ENCODE assay signal across 4 cellular contexts in the genomic region with DNA sequence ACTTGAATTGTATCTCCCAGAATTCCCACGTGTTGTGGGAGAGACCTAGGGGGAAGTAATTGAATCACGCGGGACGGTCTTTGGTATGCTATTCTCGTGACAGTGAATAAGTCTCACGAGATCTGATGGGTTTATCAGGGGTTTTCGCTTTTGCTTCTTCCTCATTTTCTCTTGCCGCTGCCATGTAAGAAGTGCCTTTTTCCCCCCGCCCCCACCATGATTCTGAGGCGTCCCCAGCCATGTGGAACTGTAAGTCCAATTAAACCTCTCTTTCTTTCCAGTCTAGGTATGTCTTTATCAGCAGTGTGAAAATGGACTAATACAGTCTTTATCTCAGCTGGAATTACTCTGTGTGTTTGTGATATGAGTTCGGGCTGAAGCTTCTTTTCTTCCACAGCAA.
DNase-seq lines count a peak whose midpoint lies in the region; ATAC-seq, FAIRE-seq and TF ChIP-seq lines count a peak whose summit lies in the region.
"Not testable (repeated sequence)": the region's sequence is repeated elsewhere in the genome, so short reads cannot be mapped to it uniquely, and the experiment has no call there.

No MANE protein-coding gene starts in this region.

- H3K4me3 ChIP-seq in CD8-positive, alpha-beta T cell (ENCODE audit: low read depth, low read length); Caco-2 (ENCODE audit: low read depth, low read length); K562: not testable (repeated sequence)

- not testable (repeated sequence) for H3K27ac ChIP-seq in CD8-positive, alpha-beta T cell (ENCODE audit: low read depth, low read length); K562 (ENCODE audit: extremely low read depth, low read depth, low read length)

- H3K27me3 Mint-ChIP-seq in CD8-positive, alpha-beta T cell (ENCODE audit: low read depth); Caco-2 (ENCODE audit: insufficient read depth, unreplicated experiment); endothelial cell (ENCODE audit: unreplicated experiment): not testable (repeated sequence)

- H3K4me1 Mint-ChIP-seq in CD8-positive, alpha-beta T cell (ENCODE audit: low read depth); endothelial cell (ENCODE audit: unreplicated experiment): not testable (repeated sequence)
- H3K4me1 Mint-ChIP-seq in Caco-2 (ENCODE audit: low read depth, unreplicated experiment): peaks cover 15% of the 10 kb centered on the region

- TF ChIP-seq POLR2A in K562 (conservative IDR thresholded peaks at IDR 0.05): not testable (repeated sequence)

- not testable (repeated sequence) for H4K20me1 ChIP-seq in K562 (replicated peaks; ENCODE audit: control insufficient read depth, insufficient read depth, low read length)

- H3K4me3 Mint-ChIP-seq in CD8-positive, alpha-beta T cell; Caco-2 (ENCODE audit: unreplicated experiment): not testable (repeated sequence)
- peak overlapping the region; percentile 39 for H3K4me3 Mint-ChIP-seq in endothelial cell (ENCODE audit: unreplicated experiment)

- H3K9me3 ChIP-seq in CD8-positive, alpha-beta T cell (ENCODE audit: low read length); K562 (replicated peaks; ENCODE audit: control insufficient read depth, insufficient read depth, low read depth, low read length): not testable (repeated sequence)
- peaks cover 13% of the 10 kb centered on the region; the same call in 1 of the 2 replicates for H3K9me3 ChIP-seq in Caco-2

- TF ChIP-seq EP300 in K562 (IDR thresholded peaks at IDR 0.05; ENCODE audit: low read length): not testable (repeated sequence)

- intact Hi-C loops in CD8-positive, alpha-beta T cell (cut with DNase I, micrococcal nuclease); Caco-2 (cut with micrococcal nuclease; ENCODE audit: unreplicated experiment); K562 (cut with micrococcal nuclease): not testable (repeated sequence)

- not testable (repeated sequence) for ATAC-seq in CD8-positive, alpha-beta T cell; K562

- POLR2A ChIA-PET in CD8-positive, alpha-beta T cell (lab: Charles Lee); Caco-2 (lab: Charles Lee); K562 (lab: Yijun Ruan, JAX): not testable (repeated sequence)

- H3K36me3 Mint-ChIP-seq in CD8-positive, alpha-beta T cell; Caco-2 (ENCODE audit: insufficient read depth, unreplicated experiment): not testable (repeated sequence)
- H3K36me3 Mint-ChIP-seq in endothelial cell (ENCODE audit: low read depth, unreplicated experiment): peaks cover 18% of the 10 kb centered on the region

- H3K27me3 ChIP-seq in CD8-positive, alpha-beta T cell (ENCODE audit: insufficient read depth, low read length); Caco-2 (replicated peaks; ENCODE audit: control insufficient read depth, insufficient read depth, low read length); K562 (ENCODE audit: control insufficient read depth in 2 of 2, insufficient read depth in 2 of 2, low read length in 2 of 2): not testable (repeated sequence)

- CTCF ChIA-PET in CD8-positive, alpha-beta T cell (lab: Charles Lee): interaction anchor here (1.4 kb wide), 2 partner anchors 10 to 13 kb away, joined by 3 to 4 read pairs; no protein-coding TSS in a partner anchor
- CTCF ChIA-PET in Caco-2 (lab: Charles Lee); K562 (lab: Yijun Ruan, JAX; ENCODE audit: low intra/inter-chr PET ratio): not testable (repeated sequence)

- not testable (repeated sequence) for H3K9me3 Mint-ChIP-seq in CD8-positive, alpha-beta T cell; endothelial cell (ENCODE audit: unreplicated experiment)
- H3K9me3 Mint-ChIP-seq in Caco-2 (ENCODE audit: unreplicated experiment): peaks cover 23% of the 10 kb centered on the region

- peak overlapping the region; percentile 16 for H3K27ac Mint-ChIP-seq in CD8-positive, alpha-beta T cell
- peak overlapping the region; percentile 64 for H3K27ac Mint-ChIP-seq in Caco-2 (ENCODE audit: unreplicated experiment)
- H3K27ac Mint-ChIP-seq in endothelial cell (ENCODE audit: unreplicated experiment): not testable (repeated sequence)

- TF ChIP-seq RAD21 in K562 (CRISPR knock-in tag; conservative IDR thresholded peaks at IDR 0.05 in 1 of 2, IDR thresholded peaks at IDR 0.05 in 1 of 2): not testable (repeated sequence)

- H3K9ac ChIP-seq in K562 (ENCODE audit: insufficient read depth in 1 of 2, low read depth in 2 of 2, low read length in 2 of 2): not testable (repeated sequence)

- H3K4me2 ChIP-seq in K562 (ENCODE audit: insufficient read depth, low read length): not testable (repeated sequence)

- H3K9me1 ChIP-seq in K562 (ENCODE audit: control insufficient read depth, insufficient read depth, low read length): not testable (repeated sequence)

- in situ Hi-C loops in K562 (cut with MboI): not testable (repeated sequence)

- DNase-seq in CD8-positive, alpha-beta T cell; Caco-2; K562 (ENCODE audit: extremely low read depth in 1 of 4, low spot score in 3 of 4); endothelial cell (ENCODE audit: low spot score): not testable (repeated sequence)

- BruUV-seq in Caco-2 (replicated peaks; lab: Mats Ljungman, UMichigan); K562 (replicated peaks; lab: Mats Ljungman, UMichigan): not testable (repeated sequence)

- H3K36me3 ChIP-seq in CD8-positive, alpha-beta T cell (ENCODE audit: insufficient read depth, low read length); Caco-2 (ENCODE audit: control insufficient read depth, insufficient read depth, low read length); K562 (ENCODE audit: control insufficient read depth, insufficient read depth, low read length): not testable (repeated sequence)

- not testable (repeated sequence) for H3K79me2 ChIP-seq in K562 (ENCODE audit: control insufficient read depth, insufficient read depth, low read length)

- 62% methylated on average over 10 of the region's 11 CpGs for WGBS in K562 (ENCODE audit: insufficient coverage, low coverage, missing lambda C conversion rate)

- FAIRE-seq in K562 (lab: Jason Lieb, UNC): not testable (repeated sequence)

- H3K4me1 ChIP-seq in CD8-positive, alpha-beta T cell (ENCODE audit: insufficient read depth, low read length); K562 (replicated peaks in 1 of 2; ENCODE audit: control insufficient read depth in 2 of 2, insufficient read depth in 2 of 2, low read length in 2 of 2): not testable (repeated sequence)
- H3K4me1 ChIP-seq in Caco-2: peaks cover 55% of the 10 kb centered on the region

- TF ChIP-seq CTCF in CD8-positive, alpha-beta T cell (IDR thresholded peaks at IDR 0.05); Caco-2 (IDR thresholded peaks at IDR 0.05; ENCODE audit: insufficient read depth in 1 of 2, low read depth in 1 of 2, low read length in 1 of 2, severe bottlenecking in 1 of 2, unreplicated experiment in 1 of 2); K562 (IDR thresholded peaks at IDR 0.05 in 2 of 3, conservative IDR thresholded peaks at IDR 0.05 in 1 of 3; ENCODE audit: insufficient read depth in 2 of 3, low read depth in 1 of 3, low read length in 3 of 3); endothelial cell (IDR thresholded peaks at IDR 0.05; ENCODE audit: unreplicated experiment): not testable (repeated sequence)

- not testable (repeated sequence) for H2AFZ ChIP-seq in K562 (ENCODE audit: low read depth, low read length)

TF ChIP-seq in K562, 482 proteins besides CTCF, POLR2A, EP300 and RAD21:
- TF ChIP-seq CBFA2T3 (IDR thresholded peaks at IDR 0.05) (peak; percentile 35), ZNF766 (CRISPR knock-in tag; conservative IDR thresholded peaks at IDR 0.05) (peak; percentile 87), TRIM24 (IDR thresholded peaks at IDR 0.05) (peak; percentile 21 to 65; a peak in 2 of 4 replicates), TCF3 (CRISPR knock-in tag; IDR thresholded peaks at IDR 0.05) (0 out of 2 replicates have a peak, but pooled peaks have one; percentile 16), ZFP36 (IDR thresholded peaks at IDR 0.05; ENCODE audit: low read depth, low read length, partially characterized antibody) (peak; percentile 62), TRIM28 (IDR thresholded peaks at IDR 0.05) (peak; percentile 66; the same call in 1 of the 2 replicates), CBX3 (IDR thresholded peaks at IDR 0.05; ENCODE audit: borderline replicate concordance in 1 of 2, low read length in 2 of 2) (peak in 1 of 2 experiments; percentile 52; a peak in 1 of 3 replicates)
- TF ChIP-seq, protein P1, sequence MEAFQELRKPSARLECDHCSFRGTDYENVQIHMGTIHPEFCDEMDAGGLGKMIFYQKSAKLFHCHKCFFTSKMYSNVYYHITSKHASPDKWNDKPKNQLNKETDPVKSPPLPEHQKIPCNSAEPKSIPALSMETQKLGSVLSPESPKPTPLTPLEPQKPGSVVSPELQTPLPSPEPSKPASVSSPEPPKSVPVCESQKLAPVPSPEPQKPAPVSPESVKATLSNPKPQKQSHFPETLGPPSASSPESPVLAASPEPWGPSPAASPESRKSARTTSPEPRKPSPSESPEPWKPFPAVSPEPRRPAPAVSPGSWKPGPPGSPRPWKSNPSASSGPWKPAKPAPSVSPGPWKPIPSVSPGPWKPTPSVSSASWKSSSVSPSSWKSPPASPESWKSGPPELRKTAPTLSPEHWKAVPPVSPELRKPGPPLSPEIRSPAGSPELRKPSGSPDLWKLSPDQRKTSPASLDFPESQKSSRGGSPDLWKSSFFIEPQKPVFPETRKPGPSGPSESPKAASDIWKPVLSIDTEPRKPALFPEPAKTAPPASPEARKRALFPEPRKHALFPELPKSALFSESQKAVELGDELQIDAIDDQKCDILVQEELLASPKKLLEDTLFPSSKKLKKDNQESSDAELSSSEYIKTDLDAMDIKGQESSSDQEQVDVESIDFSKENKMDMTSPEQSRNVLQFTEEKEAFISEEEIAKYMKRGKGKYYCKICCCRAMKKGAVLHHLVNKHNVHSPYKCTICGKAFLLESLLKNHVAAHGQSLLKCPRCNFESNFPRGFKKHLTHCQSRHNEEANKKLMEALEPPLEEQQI (IDR thresholded peaks at IDR 0.05): peak; percentile 55; the same call in 1 of the 2 replicates
